In genomic region chr6:33627876-33628275, GRCh38 we compare ENCODE assay signal across 15 cellular contexts. TPM values are rescaled to one million over a fixed set of nuclear protein-coding genes. Genes with fewer than 3 reads are reported as not detected.
DNase-seq lines count a peak whose midpoint lies in the region; ATAC-seq and TF ChIP-seq lines count a peak whose summit lies in the region.
"Had no signal": no experiment of that assay in that cellular context is flagged by ENCODE, and none has a peak within 500 bp of the region (broad histone marks: within the 10 kb centered on the region; RNA-seq: fewer than 3 reads in every experiment).

No MANE protein-coding gene starts in this region.

- no peak for ATAC-seq in effector memory CD8-positive, alpha-beta T cell (replicated peaks)
- ATAC-seq in GM18517 (IDR thresholded peaks at IDR 0.05; ENCODE audit: unreplicated experiment), result no peak
- ATAC-seq: Panc1 had no signal

- POLR2A ChIA-PET in MCF 10A (lab: Yijun Ruan, JAX), result interaction anchor here (0.6 kb wide), 1 partner anchor 310 kb away, joined by 3 read pairs; no protein-coding TSS in a partner anchor

- CTCF ChIA-PET in MCF 10A (lab: Yijun Ruan, JAX), result no interaction called here

- H3K4me1 Mint-ChIP-seq in MCF 10A (ENCODE audit: insufficient read depth, unreplicated experiment), result peaks cover 62% of the 10 kb centered on the region
- peaks cover 47 to 55% of the 10 kb centered on the region in 2 donors for H3K4me1 Mint-ChIP-seq in effector memory CD8-positive, alpha-beta T cell (ENCODE audit: low read depth in 2 of 2)

- H3K4me1 ChIP-seq in breast epithelium (no peaks in the 10 kb centered on the region), mucosa of stomach (ENCODE audit: control insufficient read depth, insufficient read depth, low read length) (peaks cover 90% of the 10 kb centered on the region), vagina (peaks cover 67% of the 10 kb centered on the region), sigmoid colon (peaks cover 0 to 7% (median 3%) of the 10 kb centered on the region in 4 donors)

- no peaks in the 10 kb centered on the region for H3K9me3 Mint-ChIP-seq in MCF 10A (ENCODE audit: unreplicated experiment)
- no peaks in the 10 kb centered on the region for H3K9me3 Mint-ChIP-seq in effector memory CD8-positive, alpha-beta T cell

- 54 to 70% methylated on average over 5 of the region's 5 CpGs for WGBS in sigmoid colon, 2 donors

- BruUV-seq in MCF 10A (replicated peaks; lab: Mats Ljungman, UMichigan), result no TSS peak

- H3K4me3 Mint-ChIP-seq in MCF 10A (ENCODE audit: unreplicated experiment), result no peak overlapping the region
- H3K4me3 Mint-ChIP-seq in effector memory CD8-positive, alpha-beta T cell, result no peak overlapping the region

- H3K36me3 ChIP-seq in breast epithelium (no peaks in the 10 kb centered on the region), mucosa of stomach (ENCODE audit: control insufficient read depth, insufficient read depth, low read length) (no peaks in the 10 kb centered on the region), vagina (no peaks in the 10 kb centered on the region), sigmoid colon (no peaks in the 10 kb centered on the region)
- H3K36me3 ChIP-seq: brain microvascular endothelial cell had no signal

- intact Hi-C loops in MCF 10A (cut with micrococcal nuclease), result no loop called here
- intact Hi-C loops in breast epithelium (cut with DNase I; ENCODE audit: low total_unique reads), result no loop called here
- intact Hi-C loops in vagina (cut with DNase I), result no loop called here
- intact Hi-C loops in sigmoid colon (cut with DNase I), result no loop called here

- peak overlapping the region; percentile 9 for H3K9ac ChIP-seq in mucosa of stomach (ENCODE audit: low read length)

- no peak for TF ChIP-seq POLR2A in breast epithelium (IDR thresholded peaks at IDR 0.05)
- no peak for TF ChIP-seq POLR2A in vagina (IDR thresholded peaks at IDR 0.05)
- no peak for TF ChIP-seq POLR2A in sigmoid colon (IDR thresholded peaks at IDR 0.05)

- no peak for TF ChIP-seq CTCF in MCF 10A (IDR thresholded peaks at IDR 0.05; ENCODE audit: unreplicated experiment)
- TF ChIP-seq CTCF in breast epithelium (IDR thresholded peaks at IDR 0.05), result no peak
- no peak for TF ChIP-seq CTCF in vagina (IDR thresholded peaks at IDR 0.05)
- TF ChIP-seq CTCF in foreskin fibroblast (IDR thresholded peaks at IDR 0.05; ENCODE audit: low read depth, low read length), result no peak
- TF ChIP-seq CTCF in sigmoid colon (IDR thresholded peaks at IDR 0.05), result no peak

- H3K27me3 ChIP-seq in breast epithelium (no peaks in the 10 kb centered on the region), mucosa of stomach (ENCODE audit: control insufficient read depth, insufficient read depth, low read length) (no peaks in the 10 kb centered on the region), vagina (no peaks in the 10 kb centered on the region), sigmoid colon (peaks cover 1 to 40% (median 4%) of the 10 kb centered on the region in 3 donors)
- H3K27me3 ChIP-seq: brain microvascular endothelial cell had no signal

- H3K4me3 ChIP-seq in breast epithelium (no peak overlapping the region), mucosa of stomach (ENCODE audit: low read length) (no peak overlapping the region), vagina (no peak overlapping the region), foreskin fibroblast (ENCODE audit: low read depth in 1 of 2, low read length in 2 of 2) (no peak overlapping the region), sigmoid colon (no peak overlapping the region)

- H3K36me3 Mint-ChIP-seq in MCF 10A (ENCODE audit: insufficient read depth, unreplicated experiment), result peaks cover 41% of the 10 kb centered on the region
- H3K36me3 Mint-ChIP-seq in effector memory CD8-positive, alpha-beta T cell (ENCODE audit: insufficient read depth), result peaks cover 20% of the 10 kb centered on the region

- H3K27me3 Mint-ChIP-seq in MCF 10A (ENCODE audit: insufficient read depth, unreplicated experiment), result no peaks in the 10 kb centered on the region
- no peaks in the 10 kb centered on the region for H3K27me3 Mint-ChIP-seq in effector memory CD8-positive, alpha-beta T cell

- H3K9me3 ChIP-seq in breast epithelium (no peaks in the 10 kb centered on the region), mucosa of stomach (ENCODE audit: control insufficient read depth, low read length) (no peaks in the 10 kb centered on the region), vagina (no peaks in the 10 kb centered on the region), sigmoid colon (no peaks in the 10 kb centered on the region)

- DNase-seq in MCF 10A (ENCODE audit: unreplicated experiment) (no peak), breast epithelium (ENCODE audit: low spot score in 2 of 2) (no peak), vagina (ENCODE audit: extremely low spot score in 2 of 2) (no peak), foreskin fibroblast (no peak), sigmoid colon (no peak)
- DNase-seq in effector memory CD8-positive, alpha-beta T cell, result no peak
- DNase-seq: activated CD4-positive, CD25-positive, alpha-beta regulatory T cell; activated naive CD4-positive, alpha-beta T cell; brain microvascular endothelial cell; effector CD4-positive, alpha-beta T cell; GF-D8; T-helper 1 cell had no signal

- peak overlapping the region; percentile 61 for H3K27ac Mint-ChIP-seq in MCF 10A (ENCODE audit: low read depth, unreplicated experiment)
- H3K27ac Mint-ChIP-seq in effector memory CD8-positive, alpha-beta T cell, result peak overlapping the region; percentile 59 to 62

- H3K27ac ChIP-seq in breast epithelium, result no peak overlapping the region
- H3K27ac ChIP-seq in vagina, result peak overlapping the region; percentile 36
- H3K27ac ChIP-seq in sigmoid colon, result peak overlapping the region in 1 of 4 donors; percentile 38
- H3K27ac ChIP-seq: brain microvascular endothelial cell had no signal

- TF ChIP-seq EP300 in sigmoid colon (IDR thresholded peaks at IDR 0.05), result no peak

RNA-seq across cellular contexts. Expression of gene ITPR3, which starts 6.8 kb away (rescaled TPM):
- total RNA-seq in MCF 10A (2022) (86.9 and 109 TPM in 2 replicates), breast epithelium (10 to 100 TPM; 18.4 to 40.0 (median 27.7) TPM), vagina (50.1 TPM), sigmoid colon (10 to 100 TPM in 1 of 4 donors, 1 to 10 TPM in 3; 7.7 to 16.9 (median 9.0) TPM)
- 10 to 100 TPM; 10.2 to 75.3 (median 20.6) TPM for polyA plus RNA-seq in sigmoid colon

RNA-seq across cellular contexts. Expression of gene BAK1, which starts 47.8 kb away (rescaled TPM):
- total RNA-seq in MCF 10A (2022) (45.8 and 57.7 TPM in 2 replicates), breast epithelium (10 to 100 TPM in 1 of 3 donors, 1 to 10 TPM in 2; 6.7 to 11.1 (median 7.0) TPM), vagina (19.2 TPM), sigmoid colon (10 to 100 TPM in 3 of 4 donors, 1 to 10 TPM in 1; 8.9 to 11.1 (median 10.4) TPM)
- polyA plus RNA-seq in sigmoid colon, result 100 to 1,000 TPM in 1 of 3 donors, 10 to 100 TPM in 2; 76.3 to 160 (median 96.9) TPM
